In the genomic region with DNA sequence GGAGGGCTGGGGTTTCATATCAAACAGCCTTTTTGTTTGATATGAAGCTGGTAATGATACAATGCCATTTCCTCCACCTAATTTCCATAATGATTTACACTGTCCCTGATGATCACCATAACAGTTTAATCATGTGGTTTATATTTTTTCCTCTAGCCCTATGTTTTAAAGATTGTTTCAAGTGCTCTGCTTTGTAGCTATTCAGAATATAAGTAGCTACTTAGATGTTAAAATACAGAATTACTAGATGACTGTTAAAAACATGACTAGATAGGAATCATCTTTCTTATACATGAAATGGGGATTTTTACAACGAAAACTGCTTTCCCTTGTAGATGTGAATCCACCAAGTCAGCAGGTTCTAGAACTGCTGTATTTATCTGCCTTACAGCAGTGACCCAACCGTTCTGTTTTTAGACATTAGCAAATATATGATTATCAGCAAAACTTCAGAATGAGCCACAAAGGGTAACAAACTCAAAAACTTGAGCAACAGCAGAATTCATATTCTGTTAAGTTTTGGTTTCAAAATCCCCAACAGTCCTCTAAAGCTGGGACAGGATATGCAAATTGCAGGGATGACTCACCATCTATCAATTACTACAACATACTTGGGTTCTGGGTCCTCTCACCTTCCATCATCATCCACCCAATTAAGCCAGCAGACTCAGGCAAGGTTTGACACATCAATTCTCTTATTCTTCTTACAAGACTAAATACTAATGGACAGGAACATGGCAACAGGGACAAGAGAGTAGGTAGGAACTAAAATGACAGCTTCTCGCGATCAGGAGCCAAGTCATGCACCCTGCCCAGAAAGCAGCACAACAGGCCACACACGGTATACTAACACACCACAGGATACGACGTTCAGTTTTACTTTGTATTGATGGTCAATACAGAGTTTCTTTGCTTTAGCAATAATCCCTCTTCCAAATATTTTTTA, we compare ENCODE assay signal across 2 cellular contexts.
TF ChIP-seq lines count a peak whose summit lies in the region.

No MANE protein-coding gene starts in this region.

TF ChIP-seq in SK-N-SH, 30 proteins besides CTCF, POLR2A, EP300 and RAD21:
- no peak for TF ChIP-seq TAF1 (IDR thresholded peaks at IDR 0.05; ENCODE audit: borderline replicate concordance, low read depth, low read length)
- TF ChIP-seq FOSL2 (IDR thresholded peaks at IDR 0.05; ENCODE audit: borderline replicate concordance, low read depth), result peak; percentile 32; the same call in 1 of the 2 replicates

TF ChIP-seq in endothelial cell of umbilical vein, 7 proteins besides CTCF, POLR2A, EP300 and RAD21:
- TF ChIP-seq MAX (IDR thresholded peaks at IDR 0.05; ENCODE audit: insufficient read depth, insufficient read length) (no peak), JUN (IDR thresholded peaks at IDR 0.05; ENCODE audit: borderline replicate concordance, insufficient read depth, insufficient read length, low read depth) (peak; percentile 70)
